ENCODE assay signal across 28 cellular contexts in genomic region chrX:20089845-20090244, GRCh38. TPM values are rescaled to one million over a fixed set of nuclear protein-coding genes. Genes with fewer than 3 reads are reported as not detected.
"Had no signal": no experiment of that assay in that cellular context is flagged by ENCODE, and none has a peak within 500 bp of the region (broad histone marks: within the 10 kb centered on the region; RNA-seq: fewer than 3 reads in every experiment).

No MANE protein-coding gene starts in this region.

- H3K27me3 ChIP-seq: colonic mucosa, esophagus squamous epithelium, foreskin keratinocyte, gastrocnemius medialis, gastroesophageal sphincter, hepatocyte had no signal

- H3K4me1 Mint-ChIP-seq: endodermal cell had no signal

- H3K4me3 Mint-ChIP-seq: dendritic cell treated with granulocyte-macrophage colony-stimulating factor and Interleukin-4, amounts not matched to agents 40 ng/mL and 50 ng/mL, for 4 days; effector memory CD8-positive, alpha-beta T cell; endodermal cell had no signal

- H3K27ac ChIP-seq: colonic mucosa, coronary artery, dorsolateral prefrontal cortex, epithelial cell of prostate, esophagus muscularis mucosa, esophagus squamous epithelium, foreskin keratinocyte, gastrocnemius medialis, gastroesophageal sphincter, heart left ventricle, heart right ventricle, hepatocyte had no signal

- H3K27ac Mint-ChIP-seq: dendritic cell treated with granulocyte-macrophage colony-stimulating factor and Interleukin-4, amounts not matched to agents 40 ng/mL and 50 ng/mL, for 4 days; effector memory CD8-positive, alpha-beta T cell; endodermal cell had no signal

- H3K27me3 Mint-ChIP-seq: dendritic cell treated with granulocyte-macrophage colony-stimulating factor and Interleukin-4, amounts not matched to agents 40 ng/mL and 50 ng/mL, for 4 days had no signal

- H3K9me3 Mint-ChIP-seq: dendritic cell treated with granulocyte-macrophage colony-stimulating factor and Interleukin-4, amounts not matched to agents 40 ng/mL and 50 ng/mL, for 4 days; effector memory CD8-positive, alpha-beta T cell had no signal

- H3K36me3 ChIP-seq: colonic mucosa, esophagus muscularis mucosa, esophagus squamous epithelium, gastrocnemius medialis, gastroesophageal sphincter, heart left ventricle, heart right ventricle had no signal

- H3K79me2 ChIP-seq: hepatocyte had no signal

- H3K4me1 ChIP-seq: colonic mucosa, esophagus muscularis mucosa, esophagus squamous epithelium, gastrocnemius medialis, gastroesophageal sphincter, heart left ventricle, heart right ventricle had no signal

- H3K4me3 ChIP-seq: colonic mucosa, coronary artery, dorsolateral prefrontal cortex, esophagus muscularis mucosa, esophagus squamous epithelium, gastrocnemius medialis, gastroesophageal sphincter, heart left ventricle, heart right ventricle, hepatocyte had no signal

- ATAC-seq: effector memory CD8-positive, alpha-beta T cell; esophagus mucosa; foreskin keratinocyte; gastrocnemius medialis; gastroesophageal sphincter; heart left ventricle; heart right ventricle had no signal

- H3K9me3 ChIP-seq: colonic mucosa, esophagus muscularis mucosa, esophagus squamous epithelium, gastrocnemius medialis, gastroesophageal sphincter, heart left ventricle, heart right ventricle had no signal

- H3K4me2 ChIP-seq: hepatocyte had no signal

- H2AFZ ChIP-seq: hepatocyte had no signal

- DNase-seq: colonic mucosa; cortex of kidney; dermis blood vessel endothelial cell; dorsolateral prefrontal cortex; effector CD4-positive, alpha-beta T cell; effector CD8-positive, alpha-beta T cell; effector memory CD4-positive, alpha-beta T cell; effector memory CD8-positive, alpha-beta T cell; endodermal cell; erythroblast; esophagus squamous epithelium; foreskin fibroblast; foreskin keratinocyte; foreskin melanocyte; gastrocnemius medialis; glutamatergic neuron; head of caudate nucleus; heart left ventricle; heart right ventricle; hippocampal formation had no signal

RNA-seq across cellular contexts. Expression of gene MAP7D2, which starts 26.9 kb away (rescaled TPM):
- total RNA-seq: fibroblast of villous mesenchyme had no signal
